21 cellular contexts compared by ENCODE assay signal in the genomic region with DNA sequence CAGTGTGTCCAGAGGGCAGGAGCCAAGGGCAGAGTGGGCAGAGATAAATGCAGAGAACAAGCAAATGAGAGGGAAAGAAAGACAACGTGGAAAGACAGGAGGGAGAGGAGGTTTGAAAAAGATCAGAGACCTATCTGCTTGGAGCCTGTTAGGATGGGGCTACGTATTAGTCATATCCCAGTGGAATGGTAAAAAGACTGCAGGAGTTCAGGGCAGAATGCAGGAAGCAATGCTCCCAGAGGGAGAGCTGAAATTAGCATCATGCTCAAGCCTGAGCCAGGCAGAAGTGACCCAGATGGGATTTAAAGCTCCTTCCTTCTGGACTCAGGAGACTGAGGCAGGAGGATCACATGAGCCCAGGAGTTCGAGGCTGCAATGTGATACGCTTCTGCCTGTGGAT.
DNase-seq lines count a peak whose midpoint lies in the region; ATAC-seq and TF ChIP-seq lines count a peak whose summit lies in the region.
"Had no signal": no experiment of that assay in that cellular context is flagged by ENCODE, and none has a peak within 500 bp of the region (broad histone marks: within the 10 kb centered on the region; RNA-seq: fewer than 3 reads in every experiment).

No MANE protein-coding gene starts in this region.

- H2BK12ac ChIP-seq in trophoblast cell (ENCODE audit: low read length), result no peak overlapping the region

- H3K27ac ChIP-seq in HUES64 (ENCODE audit: low read depth, low read length) (peak overlapping the region; percentile 22; the same call in 1 of the 2 replicates), endodermal cell (ENCODE audit: low read depth, low read length) (no peak overlapping the region), trophoblast cell (ENCODE audit: low read depth, low read length) (no peak overlapping the region)
- H3K27ac ChIP-seq: testis had no signal

- DNase-seq in EL (peak; percentile 52), endodermal cell (peak; percentile 67), trophoblast cell (no peak), HK-2 (ENCODE audit: unreplicated experiment) (no peak), NCI-H748 (lab: John Stamatoyannopoulos, UW; ENCODE audit: unreplicated experiment) (no peak), GM03348 (ENCODE audit: low spot score) (no peak)
- DNase-seq: activated gamma-delta T cell treated with Interleukin-2 at 50 U/mL for 16 hours, AML-193, Calu3, cortex of kidney, erythroblast, KG1, NCI-H1092 treated with DMSO at 0.1 percent for 48 hours, NCI-H2171, occipital lobe, right cardiac atrium, SHP77 had no signal

- H2BK120ac ChIP-seq in trophoblast cell (ENCODE audit: insufficient read depth, low read length, poor library complexity), result no peak overlapping the region

- H3K4me3 ChIP-seq in HUES64 (ENCODE audit: low read length) (no peak overlapping the region), endodermal cell (ENCODE audit: low read length) (no peak overlapping the region), trophoblast cell (ENCODE audit: low read depth, low read length) (no peak overlapping the region)
- H3K4me3 ChIP-seq: testis had no signal

- H3K18ac ChIP-seq in trophoblast cell (ENCODE audit: low read length), result no peak overlapping the region

- H2AFZ ChIP-seq in trophoblast cell (ENCODE audit: insufficient read depth, low read length, poor library complexity), result no peak overlapping the region

- H4K91ac ChIP-seq in trophoblast cell (ENCODE audit: low read depth, low read length), result no peak overlapping the region

- no peak overlapping the region for H3K9ac ChIP-seq in HUES64 (ENCODE audit: low read depth, low read length)
- no peak overlapping the region for H3K9ac ChIP-seq in endodermal cell (ENCODE audit: extremely low read depth, low read length, poor library complexity, severe bottlenecking)
- no peak overlapping the region for H3K9ac ChIP-seq in trophoblast cell (ENCODE audit: low read length)

- peaks cover 18% of the 10 kb centered on the region for H3K4me1 Mint-ChIP-seq in endodermal cell

- H3K27me3 ChIP-seq in HUES64 (ENCODE audit: insufficient read depth, low read length) (no peaks in the 10 kb centered on the region), endodermal cell (ENCODE audit: control insufficient read depth, insufficient read depth, low read length, poor library complexity, severe bottlenecking) (no peaks in the 10 kb centered on the region), trophoblast cell (ENCODE audit: insufficient read depth, low read length) (no peaks in the 10 kb centered on the region)
- H3K27me3 ChIP-seq: testis had no signal

- H3K27ac Mint-ChIP-seq in endodermal cell, result no peak overlapping the region
- H3K27ac Mint-ChIP-seq: T-helper 2 cell treated with Interferon-gamma antibody and Interleukin-4, amounts not matched to agents 5 μg/mL and 100 μg/mL, for 36 hours had no signal

- H3K9me3 ChIP-seq in HUES64 (ENCODE audit: insufficient read depth, low read depth, low read length) (0 out of 2 replicates have a peak, but pooled peaks cover 2% of the 10 kb centered on the region), endodermal cell (ENCODE audit: control insufficient read depth, low read length) (no peaks in the 10 kb centered on the region), trophoblast cell (ENCODE audit: insufficient read depth, low read depth, low read length) (no peaks in the 10 kb centered on the region)
- H3K9me3 ChIP-seq: testis had no signal

- H3K23ac ChIP-seq in trophoblast cell (ENCODE audit: low read length), result no peak overlapping the region

- H3K36me3 ChIP-seq in HUES64 (ENCODE audit: insufficient read depth, low read length) (no peaks in the 10 kb centered on the region), endodermal cell (ENCODE audit: control insufficient read depth, insufficient read depth, low read length) (no peaks in the 10 kb centered on the region), trophoblast cell (ENCODE audit: control insufficient read depth in 1 of 2, insufficient read depth in 2 of 2, low read length in 2 of 2) (no peaks in the 10 kb centered on the region)

- H3K79me2 ChIP-seq in trophoblast cell (ENCODE audit: control insufficient read depth, insufficient read depth, low read length, poor library complexity), result no peaks in the 10 kb centered on the region

- no peak overlapping the region for H3K4me3 Mint-ChIP-seq in endodermal cell
- H3K4me3 Mint-ChIP-seq: T-helper 2 cell treated with Interferon-gamma antibody and Interleukin-4, amounts not matched to agents 5 μg/mL and 100 μg/mL, for 36 hours had no signal

- H3K4me2 ChIP-seq in trophoblast cell (ENCODE audit: low read length), result peak overlapping the region; percentile 7

- no peak for TF ChIP-seq CTCF in endodermal cell (conservative IDR thresholded peaks at IDR 0.05)

- no peak overlapping the region for H2BK5ac ChIP-seq in trophoblast cell (ENCODE audit: low read depth, low read length, poor library complexity)

- H3K4ac ChIP-seq in trophoblast cell (ENCODE audit: low read depth, low read length), result no peak overlapping the region

- H3K27me3 Mint-ChIP-seq in endodermal cell (ENCODE audit: insufficient read depth), result no peaks in the 10 kb centered on the region

- no peak for ATAC-seq in HG03097 (IDR thresholded peaks at IDR 0.05; ENCODE audit: low FRiP score, unreplicated experiment)
- ATAC-seq: right cardiac atrium had no signal

- no peaks in the 10 kb centered on the region for H3K79me1 ChIP-seq in trophoblast cell (ENCODE audit: low read length)

- H3K9me3 Mint-ChIP-seq in endodermal cell, result peaks cover 4% of the 10 kb centered on the region
- H3K9me3 Mint-ChIP-seq: T-helper 2 cell treated with Interferon-gamma antibody and Interleukin-4, amounts not matched to agents 5 μg/mL and 100 μg/mL, for 36 hours had no signal

- no peak overlapping the region for H4K12ac ChIP-seq in trophoblast cell (ENCODE audit: low read depth, low read length)

- no peak overlapping the region for H4K8ac ChIP-seq in trophoblast cell (ENCODE audit: low read depth, low read length)

- WGBS in HUES64, result 59% methylated on average over 4 of the region's 4 CpGs
- WGBS in endodermal cell (ENCODE audit: insufficient coverage in 1 of 2, insufficient read length in 1 of 2), 2 experiments, result 36 to 70% methylated on average over 2 to 4 of the region's 4 CpGs
- no CpG with 5 or more reads among the region's 4 CpGs for WGBS in trophoblast cell (ENCODE audit: extremely low coverage, insufficient coverage, insufficient read length)

- H3K36me3 Mint-ChIP-seq in endodermal cell (ENCODE audit: low read depth), result no peaks in the 10 kb centered on the region

- H2AK5ac ChIP-seq in trophoblast cell (ENCODE audit: low read length), result no peak overlapping the region

- H3K4me1 ChIP-seq in HUES64 (ENCODE audit: insufficient read depth, low read length) (peaks cover 44% of the 10 kb centered on the region), endodermal cell (ENCODE audit: control insufficient read depth, insufficient read depth, low read length) (no peaks in the 10 kb centered on the region), trophoblast cell (ENCODE audit: control insufficient read depth in 1 of 2, insufficient read depth in 2 of 2, low read length in 2 of 2) (peaks cover 0 to 3% of the 10 kb centered on the region in 2 experiments)
- H3K4me1 ChIP-seq: testis had no signal

- no peak overlapping the region for H3K14ac ChIP-seq in trophoblast cell (ENCODE audit: low read length)

Comparison
In these comparisons a context has a peak if more than half of its experiments do, and no peak if none do; other contexts are left out.
1. DNase-seq: peak in EL (single experiment) and endodermal cell (single experiment); none in trophoblast cell (0 of 2), HK-2 (single experiment), NCI-H748 (single experiment) and GM03348 (single experiment).